Comparison of ENCODE assay signal across 9 cellular contexts in genomic region chr10:89466599-89467035, GRCh38. TPM values are rescaled to one million over a fixed set of nuclear protein-coding genes. Genes with fewer than 3 reads are reported as not detected.
DNase-seq lines count a peak whose midpoint lies in the region; ATAC-seq and TF ChIP-seq lines count a peak whose summit lies in the region.
"Had no signal": no experiment of that assay in that cellular context is flagged by ENCODE, and none has a peak within 500 bp of the region (broad histone marks: within the 10 kb centered on the region; RNA-seq: fewer than 3 reads in every experiment).

No MANE protein-coding gene starts in this region.

- WGBS in gastroesophageal sphincter (ENCODE audit: low coverage in 1 of 2), 2 donors = 13 to 49% methylated on average over 1 to 3 of the region's 3 CpGs

- TF ChIP-seq CTCF in gastroesophageal sphincter (IDR thresholded peaks at IDR 0.05) (peak; percentile 9 to 44 (median 34)), type B pancreatic cell (conservative IDR thresholded peaks at IDR 0.05) (peak; percentile 62)

- ATAC-seq in gastroesophageal sphincter (no peak), HG03439 (IDR thresholded peaks at IDR 0.05; ENCODE audit: unreplicated experiment) (no peak)
- ATAC-seq in stimulated activated effector memory CD8-positive, alpha-beta T cell treated with anti-CD3 and anti-CD28 coated beads, Interleukin-12 subunit alpha, Interleukin-12 subunit beta, amount 100 ng/mL, for 72 hours = no peak

- H3K4me3 Mint-ChIP-seq in type B pancreatic cell = no peak overlapping the region
- H3K4me3 Mint-ChIP-seq in stimulated activated effector memory CD8-positive, alpha-beta T cell treated with anti-CD3 and anti-CD28 coated beads, Interleukin-12 subunit alpha, Interleukin-12 subunit beta, amount 100 ng/mL, for 72 hours = no peak overlapping the region
- H3K4me3 Mint-ChIP-seq: CD4-positive, CD25-positive, alpha-beta regulatory T cell had no signal

- H3K9me3 Mint-ChIP-seq in type B pancreatic cell = no peaks in the 10 kb centered on the region
- no peaks in the 10 kb centered on the region for H3K9me3 Mint-ChIP-seq in stimulated activated effector memory CD8-positive, alpha-beta T cell treated with anti-CD3 and anti-CD28 coated beads, Interleukin-12 subunit alpha, Interleukin-12 subunit beta, amount 100 ng/mL, for 72 hours
- H3K9me3 Mint-ChIP-seq: CD4-positive, CD25-positive, alpha-beta regulatory T cell had no signal

- no peak overlapping the region for H3K4me3 ChIP-seq in gastroesophageal sphincter

- H3K27me3 ChIP-seq in gastroesophageal sphincter = no peaks in the 10 kb centered on the region

- no peak overlapping the region for H3K27ac ChIP-seq in gastroesophageal sphincter

- peak; percentile 0 to 13 for DNase-seq in NCI-H526 (lab: John Stamatoyannopoulos, UW)
- DNase-seq in NCI-H526 treated with DMSO at 0.1 percent for 48 hours (lab: John Stamatoyannopoulos, UW) = no peak
- DNase-seq in RPMI7951 (ENCODE audit: low read depth) = peak; percentile 52
- DNase-seq in type B pancreatic cell (ENCODE audit: extremely low spot score, unreplicated experiment) = no peak
- DNase-seq in stimulated activated effector memory CD8-positive, alpha-beta T cell treated with anti-CD3 and anti-CD28 coated beads, Interleukin-12 subunit alpha, Interleukin-12 subunit beta, amount 100 ng/mL, for 72 hours (ENCODE audit: low spot score in 2 of 2) = no peak
- no peak for DNase-seq in T1000 (lab: John Stamatoyannopoulos, UW)
- DNase-seq: CD4-positive, CD25-positive, alpha-beta regulatory T cell had no signal

- TF ChIP-seq EP300 in gastroesophageal sphincter (IDR thresholded peaks at IDR 0.05) = no peak

- TF ChIP-seq POLR2A in gastroesophageal sphincter (IDR thresholded peaks at IDR 0.05) = no peak

- H3K9me3 ChIP-seq in gastroesophageal sphincter = no peaks in the 10 kb centered on the region

- peaks cover 0 to 17% (median 0%) of the 10 kb centered on the region in 3 donors for H3K4me1 ChIP-seq in gastroesophageal sphincter

- H3K27ac Mint-ChIP-seq in type B pancreatic cell = peak overlapping the region; percentile 70
- H3K27ac Mint-ChIP-seq in stimulated activated effector memory CD8-positive, alpha-beta T cell treated with anti-CD3 and anti-CD28 coated beads, Interleukin-12 subunit alpha, Interleukin-12 subunit beta, amount 100 ng/mL, for 72 hours = no peak overlapping the region
- H3K27ac Mint-ChIP-seq: CD4-positive, CD25-positive, alpha-beta regulatory T cell had no signal

- H3K4me1 Mint-ChIP-seq in type B pancreatic cell (ENCODE audit: unreplicated experiment) = peaks cover 13% of the 10 kb centered on the region
- peaks cover 13% of the 10 kb centered on the region for H3K4me1 Mint-ChIP-seq in stimulated activated effector memory CD8-positive, alpha-beta T cell treated with anti-CD3 and anti-CD28 coated beads, Interleukin-12 subunit alpha, Interleukin-12 subunit beta, amount 100 ng/mL, for 72 hours
- H3K4me1 Mint-ChIP-seq: CD4-positive, CD25-positive, alpha-beta regulatory T cell had no signal

- no peaks in the 10 kb centered on the region for H3K36me3 ChIP-seq in gastroesophageal sphincter

- no peaks in the 10 kb centered on the region for H3K36me3 Mint-ChIP-seq in type B pancreatic cell
- H3K36me3 Mint-ChIP-seq in stimulated activated effector memory CD8-positive, alpha-beta T cell treated with anti-CD3 and anti-CD28 coated beads, Interleukin-12 subunit alpha, Interleukin-12 subunit beta, amount 100 ng/mL, for 72 hours = no peaks in the 10 kb centered on the region
- H3K36me3 Mint-ChIP-seq: CD4-positive, CD25-positive, alpha-beta regulatory T cell had no signal

- no peaks in the 10 kb centered on the region for H3K27me3 Mint-ChIP-seq in type B pancreatic cell

RNA-seq across cellular contexts. Expression of gene IFIT5, which starts 52.2 kb away (rescaled TPM):
- 20.8 and 28.7 TPM in 2 replicates for total RNA-seq in RPMI7951 (2014; rRNA removed; shearing (Covaris generic))
- total RNA-seq in gastroesophageal sphincter (10 to 100 TPM; 14.9 to 30.0 (median 27.3) TPM), type B pancreatic cell (ENCODE audit: low replicate concordance) (9.4 and 11.0 TPM in 2 replicates)

Comparison
In these comparisons a context has a peak if more than half of its experiments do, and no peak if none do; other contexts are left out.
1. DNase-seq: peak in NCI-H526 (2 of 2) and RPMI7951 (single experiment); none in NCI-H526 treated with DMSO at 0.1 percent for 48 hours (single experiment), type B pancreatic cell (single experiment), stimulated activated effector memory CD8-positive, alpha-beta T cell treated with anti-CD3 and anti-CD28 coated beads, Interleukin-12 subunit alpha, Interleukin-12 subunit beta, amount 100 ng/mL, for 72 hours (0 of 2) and T1000 (single experiment).